ENCODE assay signal across 1 cellular context in the genomic region with DNA sequence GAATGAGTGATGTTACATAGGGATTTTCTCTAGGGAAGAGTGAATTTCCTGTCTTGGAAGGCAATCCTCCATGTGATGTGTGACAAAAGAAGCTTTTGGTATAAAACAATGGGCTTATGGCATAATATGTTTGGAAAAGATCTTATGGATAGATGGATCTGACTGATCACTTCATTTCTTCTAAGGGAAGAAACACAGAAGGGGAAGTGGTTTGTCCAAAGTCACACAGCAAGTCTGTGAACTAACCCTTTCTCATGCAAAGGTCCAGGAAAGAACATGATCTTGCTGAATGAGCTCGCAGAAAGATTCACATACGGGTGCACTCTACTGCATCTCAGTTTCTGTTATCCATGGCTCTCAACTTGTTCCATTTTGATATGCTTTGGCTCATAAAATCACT.
TF ChIP-seq lines count a peak whose summit lies in the region.

No MANE protein-coding gene starts in this region.

TF ChIP-seq in neural cell, 6 proteins besides CTCF, POLR2A, EP300 and RAD21 (continued from another document):
- no peak for TF ChIP-seq MXI1 (conservative IDR thresholded peaks at IDR 0.05; ENCODE audit: poor library complexity, severe bottlenecking)
TF ChIP-seq in neural cell: peak in this region for 0.
